In genomic region chr1:156491151-156491949, GRCh38 we compare ENCODE assay signal across 9 cellular contexts. TPM values are rescaled to one million over a fixed set of nuclear protein-coding genes. Genes with fewer than 3 reads are reported as not detected.
DNase-seq lines count a peak whose midpoint lies in the region; ATAC-seq and TF ChIP-seq lines count a peak whose summit lies in the region.
"Had no signal": no experiment of that assay in that cellular context is flagged by ENCODE, and none has a peak within 500 bp of the region (broad histone marks: within the 10 kb centered on the region; RNA-seq: fewer than 3 reads in every experiment).

No MANE protein-coding gene starts in this region.

- no peak overlapping the region for H3K4me3 ChIP-seq in mucosa of descending colon

- ATAC-seq in stimulated activated naive CD8-positive, alpha-beta T cell treated with anti-CD3 and anti-CD28 coated beads, Interleukin-15, Interleukin-2, amounts not matched to agents 100 U/mL and 50 U/mL, for 24 hours: no peak
- ATAC-seq in activated T-helper 17 cell treated with anti-CD3 and anti-CD28 coated beads, Interleukin-2, amount 50 U/mL, for 72 hours (replicated peaks): no peak
- ATAC-seq in mucosa of descending colon: no peak
- ATAC-seq in GM19463 (IDR thresholded peaks at IDR 0.05; ENCODE audit: unreplicated experiment): no peak
- no peak for ATAC-seq in WTC11
- no peak for ATAC-seq in activated CD4-positive, CD25-positive, alpha-beta regulatory T cell treated with anti-CD3 and anti-CD28 coated beads, Interleukin-2, amount 50 U/mL, for 24 hours

- H3K4me3 Mint-ChIP-seq in stimulated activated naive CD8-positive, alpha-beta T cell treated with anti-CD3 and anti-CD28 coated beads, Interleukin-15, Interleukin-2, amounts not matched to agents 100 ng/mL and 50 ng/mL, for 24 hours: peak overlapping the region; percentile 72
- peak overlapping the region; percentile 82 for H3K4me3 Mint-ChIP-seq in activated T-helper 17 cell treated with anti-CD3 and anti-CD28 coated beads, Interleukin-2, amount 50 U/mL, for 72 hours
- H3K4me3 Mint-ChIP-seq in WTC11: no peak overlapping the region

- no peaks in the 10 kb centered on the region for H3K36me3 ChIP-seq in mucosa of descending colon (ENCODE audit: low read depth)

- peak overlapping the region; percentile 87 for H3K27ac Mint-ChIP-seq in stimulated activated naive CD8-positive, alpha-beta T cell treated with anti-CD3 and anti-CD28 coated beads, Interleukin-15, Interleukin-2, amounts not matched to agents 100 ng/mL and 50 ng/mL, for 24 hours
- peak overlapping the region; percentile 94 for H3K27ac Mint-ChIP-seq in activated T-helper 17 cell treated with anti-CD3 and anti-CD28 coated beads, Interleukin-2, amount 50 U/mL, for 72 hours
- H3K27ac Mint-ChIP-seq in WTC11: no peak overlapping the region; the same call in 1 of the 2 replicates

- H3K27me3 Mint-ChIP-seq in stimulated activated naive CD8-positive, alpha-beta T cell treated with anti-CD3 and anti-CD28 coated beads, Interleukin-15, Interleukin-2, amounts not matched to agents 100 ng/mL and 50 ng/mL, for 24 hours: no peaks in the 10 kb centered on the region
- H3K27me3 Mint-ChIP-seq in activated T-helper 17 cell treated with anti-CD3 and anti-CD28 coated beads, Interleukin-2, amount 50 U/mL, for 72 hours: no peaks in the 10 kb centered on the region
- no peaks in the 10 kb centered on the region for H3K27me3 Mint-ChIP-seq in WTC11 (ENCODE audit: low read depth)

- no peak for DNase-seq in stimulated activated naive CD8-positive, alpha-beta T cell treated with anti-CD3 and anti-CD28 coated beads, Interleukin-15, Interleukin-2, amounts not matched to agents 100 U/mL and 50 U/mL, for 24 hours
- peak in 2 of 3 donors; percentile 23 to 27 for DNase-seq in mucosa of descending colon
- DNase-seq in WTC11 (ENCODE audit: low spot score): no peak
- no peak for DNase-seq in NCI-H2196 treated with DMSO at 0.1 percent for 48 hours (lab: John Stamatoyannopoulos, UW; ENCODE audit: unreplicated experiment)
- DNase-seq: KG1 had no signal

- CTCF ChIA-PET in WTC11 (lab: Charles Lee): interaction anchor here (0.8 to 6.0 kb wide), 13 partner anchors 11 to 186 kb away, joined by 3 to 145 read pairs (median 6); partner anchors contain the start of genes HAPLN2, MEF2D and NES

- H3K4me1 Mint-ChIP-seq in stimulated activated naive CD8-positive, alpha-beta T cell treated with anti-CD3 and anti-CD28 coated beads, Interleukin-15, Interleukin-2, amounts not matched to agents 100 ng/mL and 50 ng/mL, for 24 hours (ENCODE audit: low read depth): peaks cover 100% of the 10 kb centered on the region
- H3K4me1 Mint-ChIP-seq in activated T-helper 17 cell treated with anti-CD3 and anti-CD28 coated beads, Interleukin-2, amount 50 U/mL, for 72 hours: peaks cover 81% of the 10 kb centered on the region
- peaks cover 79% of the 10 kb centered on the region for H3K4me1 Mint-ChIP-seq in WTC11

- no peaks in the 10 kb centered on the region for H3K9me3 Mint-ChIP-seq in stimulated activated naive CD8-positive, alpha-beta T cell treated with anti-CD3 and anti-CD28 coated beads, Interleukin-15, Interleukin-2, amounts not matched to agents 100 ng/mL and 50 ng/mL, for 24 hours
- peaks cover 2% of the 10 kb centered on the region for H3K9me3 Mint-ChIP-seq in activated T-helper 17 cell treated with anti-CD3 and anti-CD28 coated beads, Interleukin-2, amount 50 U/mL, for 72 hours
- H3K9me3 Mint-ChIP-seq in WTC11: no peaks in the 10 kb centered on the region

- peaks cover 18% of the 10 kb centered on the region for H3K36me3 Mint-ChIP-seq in stimulated activated naive CD8-positive, alpha-beta T cell treated with anti-CD3 and anti-CD28 coated beads, Interleukin-15, Interleukin-2, amounts not matched to agents 100 ng/mL and 50 ng/mL, for 24 hours (ENCODE audit: low read depth)
- H3K36me3 Mint-ChIP-seq in activated T-helper 17 cell treated with anti-CD3 and anti-CD28 coated beads, Interleukin-2, amount 50 U/mL, for 72 hours (ENCODE audit: low read depth): peaks cover 51% of the 10 kb centered on the region
- H3K36me3 Mint-ChIP-seq in WTC11: no peaks in the 10 kb centered on the region

- H3K4me1 ChIP-seq in mucosa of descending colon (ENCODE audit: low read depth): peaks cover 79% of the 10 kb centered on the region

- POLR2A ChIA-PET in WTC11 (lab: Charles Lee): interaction anchor here (0.7 to 3.2 kb wide), 4 partner anchors 10 to 80 kb away, joined by 3 to 29 read pairs (median 7); partner anchors contain the start of gene MEF2D

- intact Hi-C loops in mucosa of descending colon (cut with DNase I, micrococcal nuclease): no loop called here

- no peak for TF ChIP-seq CTCF in mucosa of descending colon (IDR thresholded peaks at IDR 0.05)
- no peak for TF ChIP-seq CTCF in WTC11 (IDR thresholded peaks at IDR 0.05)

- H3K9me3 ChIP-seq in mucosa of descending colon: no peaks in the 10 kb centered on the region

TF ChIP-seq in WTC11, 78 proteins besides CTCF, POLR2A, EP300 and RAD21:
- TF ChIP-seq PRRX2 (CRISPR knock-in tag; IDR thresholded peaks at IDR 0.05) (no peak), ZNF138 (CRISPR knock-in tag; conservative IDR thresholded peaks at IDR 0.05) (no peak), NR1H2 (CRISPR knock-in tag; IDR thresholded peaks at IDR 0.05) (no peak), ZNF423 (CRISPR knock-in tag; IDR thresholded peaks at IDR 0.05) (no peak), HMGXB4 (CRISPR knock-in tag; IDR thresholded peaks at IDR 0.05) (no peak), NR2C2 (CRISPR knock-in tag; IDR thresholded peaks at IDR 0.05) (no peak), SMAD4 (CRISPR knock-in tag; IDR thresholded peaks at IDR 0.05) (no peak)

RNA-seq across cellular contexts. Expression of gene MEF2D, which starts 9.2 kb away (rescaled TPM):
- total RNA-seq in activated T-helper 17 cell treated with anti-CD3 and anti-CD28 coated beads, Interleukin-2, amount 50 U/mL, for 72 hours: 10 to 100 TPM; 34.4 to 68.5 TPM
- total RNA-seq in mucosa of descending colon (100 to 1,000 TPM in 1 of 3 donors, 10 to 100 TPM in 2; 56.8 to 103 (median 61.9) TPM), WTC11 (2021) (20.6 to 24.1 TPM (median 24.0 TPM) in 3 replicates)

Comparison
In these comparisons a context has a peak if more than half of its experiments do, and no peak if none do; other contexts are left out.
1. DNase-seq: peak in mucosa of descending colon (2 of 3); none in stimulated activated naive CD8-positive, alpha-beta T cell treated with anti-CD3 and anti-CD28 coated beads, Interleukin-15, Interleukin-2, amounts not matched to agents 100 U/mL and 50 U/mL, for 24 hours (single experiment), WTC11 (single experiment) and NCI-H2196 treated with DMSO at 0.1 percent for 48 hours (single experiment).